In genomic region chr11:94494200-94494545, GRCh38 we compare ENCODE assay signal across 6 cellular contexts. TPM values are rescaled to one million over a fixed set of nuclear protein-coding genes. Genes with fewer than 3 reads are reported as not detected.
DNase-seq lines count a peak whose midpoint lies in the region; ATAC-seq and TF ChIP-seq lines count a peak whose summit lies in the region.

No MANE protein-coding gene starts in this region.

- H3K4me3 Mint-ChIP-seq in natural killer cell treated with Interleukin-12 subunit alpha and Interleukin-12 subunit beta and Interleukin-15 and Interleukin-18, amount 100 ng/mL, for 72 hours, result peak overlapping the region; percentile 95

- H3K27ac Mint-ChIP-seq in natural killer cell treated with Interleukin-12 subunit alpha and Interleukin-12 subunit beta and Interleukin-15 and Interleukin-18, amount 100 ng/mL, for 72 hours, result peak overlapping the region; percentile 91 to 96

- peaks cover 16 to 27% of the 10 kb centered on the region in 2 donors for H3K4me1 Mint-ChIP-seq in natural killer cell treated with Interleukin-12 subunit alpha and Interleukin-12 subunit beta and Interleukin-15 and Interleukin-18, amount 100 ng/mL, for 72 hours (ENCODE audit: low read depth in 2 of 2)

- in situ Hi-C loops in astrocyte of the spinal cord (cut with HindIII; ENCODE audit: low sequenced_read_pairs), result no loop called here

- ATAC-seq in GM18867 (IDR thresholded peaks at IDR 0.05; ENCODE audit: unreplicated experiment) (peak; percentile 67), HG03066 (IDR thresholded peaks at IDR 0.05; ENCODE audit: low read depth, unreplicated experiment) (peak; percentile 50)
- peak; percentile 75 to 76 for ATAC-seq in natural killer cell treated with Interleukin-12 subunit alpha and Interleukin-12 subunit beta and Interleukin-15 and Interleukin-18, amount 100 ng/mL, for 72 hours

- H3K9me3 Mint-ChIP-seq in natural killer cell treated with Interleukin-12 subunit alpha and Interleukin-12 subunit beta and Interleukin-15 and Interleukin-18, amount 100 ng/mL, for 72 hours, result no peaks in the 10 kb centered on the region

- DNase-seq in astrocyte of the spinal cord (ENCODE audit: low read depth, low spot score) (no peak), GM03348 (ENCODE audit: low spot score) (no peak)
- DNase-seq in natural killer cell treated with Interleukin-12 subunit alpha and Interleukin-12 subunit beta and Interleukin-15 and Interleukin-18, amount 100 ng/mL, for 72 hours (ENCODE audit: low spot score), result no peak
- no peak for DNase-seq in stimulated activated CD4-positive, alpha-beta T cell treated with anti-CD3 and anti-CD28 coated beads, Interleukin-15, amount 100 ng/mL, for 24 hours

- no peaks in the 10 kb centered on the region for H3K27me3 Mint-ChIP-seq in natural killer cell treated with Interleukin-12 subunit alpha and Interleukin-12 subunit beta and Interleukin-15 and Interleukin-18, amount 100 ng/mL, for 72 hours

- peak overlapping the region; percentile 96 for H3K4me3 ChIP-seq in astrocyte of the spinal cord (ENCODE audit: low read depth, low read length)

- no peak for TF ChIP-seq CTCF in astrocyte of the spinal cord (IDR thresholded peaks at IDR 0.05; ENCODE audit: low read depth, low read length)

- peaks cover 17% of the 10 kb centered on the region for H3K36me3 Mint-ChIP-seq in natural killer cell treated with Interleukin-12 subunit alpha and Interleukin-12 subunit beta and Interleukin-15 and Interleukin-18, amount 100 ng/mL, for 72 hours

RNA-seq across cellular contexts. Expression of gene ANKRD49, which starts 0.4 kb away (rescaled TPM):
- total RNA-seq in natural killer cell treated with Interleukin-12 subunit alpha and Interleukin-12 subunit beta and Interleukin-15 and Interleukin-18, amount 100 ng/mL, for 72 hours, result 10 to 100 TPM; 18.0 to 23.7 TPM

RNA-seq across cellular contexts. Expression of gene MRE11, which starts 0.5 kb away (rescaled TPM):
- total RNA-seq in natural killer cell treated with Interleukin-12 subunit alpha and Interleukin-12 subunit beta and Interleukin-15 and Interleukin-18, amount 100 ng/mL, for 72 hours, result 10 to 100 TPM; 27.7 to 57.7 TPM

RNA-seq across cellular contexts. Expression of gene C11orf97, which starts 18.1 kb away (rescaled TPM):
- total RNA-seq in natural killer cell treated with Interleukin-12 subunit alpha and Interleukin-12 subunit beta and Interleukin-15 and Interleukin-18, amount 100 ng/mL, for 72 hours, result not detected

RNA-seq across cellular contexts. Expression of gene FUT4, which starts 49.5 kb away (rescaled TPM):
- total RNA-seq in natural killer cell treated with Interleukin-12 subunit alpha and Interleukin-12 subunit beta and Interleukin-15 and Interleukin-18, amount 100 ng/mL, for 72 hours, result 1 to 10 TPM; 6.5 to 6.7 TPM
